20 cellular contexts compared by ENCODE assay signal in genomic region chr5:142829821-142830220, GRCh38. TPM values are rescaled to one million over a fixed set of nuclear protein-coding genes. Genes with fewer than 3 reads are reported as not detected.
A peak's percentile ranks its signal among the peaks of the same experiment; 100 is the strongest.
DNase-seq lines count a peak whose midpoint lies in the region; ATAC-seq, FAIRE-seq and TF ChIP-seq lines count a peak whose summit lies in the region.
"Had no signal": no experiment of that assay in that cellular context is flagged by ENCODE, and none has a peak within 500 bp of the region (broad histone marks: within the 10 kb centered on the region; RNA-seq: fewer than 3 reads in every experiment).

No MANE protein-coding gene starts in this region.

- TF ChIP-seq POLR2A in A549 (IDR thresholded peaks at IDR 0.05; ENCODE audit: low read length): no peak

- H3K4me3 Mint-ChIP-seq in HFFc6 (peak overlapping the region; percentile 59), nephron (no peak overlapping the region)
- H3K4me3 Mint-ChIP-seq: central memory CD8-positive, alpha-beta T cell; neural crest cell had no signal

- H3K27ac Mint-ChIP-seq in HFFc6 (peak overlapping the region; percentile 58; the same call in 1 of the 2 replicates), nephron (peak overlapping the region in 2 of 3 experiments; percentile 65 to 67)

- TF ChIP-seq EP300 in A549 (IDR thresholded peaks at IDR 0.05): no peak

- H3K27ac ChIP-seq in A549 (peak overlapping the region; percentile 67 to 78), WERI-Rb-1 (no peak overlapping the region)

- H3K36me3 Mint-ChIP-seq in HFFc6 (ENCODE audit: low read depth) (no peaks in the 10 kb centered on the region), nephron (ENCODE audit: low read depth) (no peaks in the 10 kb centered on the region)

- H3K27me3 Mint-ChIP-seq in HFFc6 (ENCODE audit: insufficient read depth): no peaks in the 10 kb centered on the region; the same call in 1 of the 2 replicates
- H3K27me3 Mint-ChIP-seq in nephron (ENCODE audit: low read depth): no peaks in the 10 kb centered on the region
- H3K27me3 Mint-ChIP-seq: central memory CD8-positive, alpha-beta T cell had no signal

- H3K4me1 Mint-ChIP-seq in HFFc6 (ENCODE audit: low read depth) (peaks cover 71% of the 10 kb centered on the region), nephron (peaks cover 60% of the 10 kb centered on the region)

- POLR2A ChIA-PET in A549 (lab: Yijun Ruan, JAX): no interaction called here

- CTCF ChIA-PET in A549 (lab: Yijun Ruan, JAX): interaction anchor here (1.0 to 2.5 kb wide), 8 partner anchors 8 to 112 kb away, joined by 3 to 9 read pairs (median 4); partner anchors contain the start of gene ARHGAP26

- H3K9me3 ChIP-seq in A549 (no peaks in the 10 kb centered on the region), WERI-Rb-1 (ENCODE audit: severe bottlenecking) (no peaks in the 10 kb centered on the region)
- H3K9me3 ChIP-seq: testis had no signal

- TF ChIP-seq CTCF in A549 (IDR thresholded peaks at IDR 0.05) (no peak), HFFc6 (IDR thresholded peaks at IDR 0.05) (no peak), choroid plexus epithelial cell (conservative IDR thresholded peaks at IDR 0.05; ENCODE audit: low read depth, low read length) (no peak), nephron (IDR thresholded peaks at IDR 0.05; ENCODE audit: unreplicated experiment in 3 of 3) (no peak), WERI-Rb-1 (IDR thresholded peaks at IDR 0.05; ENCODE audit: low read depth, low read length) (no peak)

- H3K4me3 ChIP-seq in A549 (no peak overlapping the region), choroid plexus epithelial cell (ENCODE audit: low read depth, low read length) (no peak overlapping the region), WERI-Rb-1 (ENCODE audit: low read depth, low read length) (no peak overlapping the region)
- H3K4me3 ChIP-seq: testis had no signal

- no peaks in the 10 kb centered on the region for H3K36me3 ChIP-seq in WERI-Rb-1

- peak overlapping the region; percentile 78 for H3K4me2 ChIP-seq in A549

- DNase-seq in A549 (ENCODE audit: low read depth in 1 of 2, low spot score in 1 of 2): no peak
- peak; percentile 56 for DNase-seq in HFFc6
- peak; percentile 74 for DNase-seq in choroid plexus epithelial cell (ENCODE audit: low read depth)
- DNase-seq in WERI-Rb-1: no peak
- no peak for DNase-seq in SHP77 treated with DMSO at 0.1 percent for 48 hours (lab: John Stamatoyannopoulos, UW)
- no peak for DNase-seq in NCI-H128 (lab: John Stamatoyannopoulos, UW; ENCODE audit: unreplicated experiment)
- DNase-seq: activated CD8-positive, alpha-beta memory T cell treated with anti-CD3 and anti-CD28 coated beads for 24 hours; activated gamma-delta T cell; hypothalamus; NCI-H1694 treated with DMSO at 0.1 percent for 48 hours; NCI-H774; SHP77; stimulated activated CD4-positive, alpha-beta T cell treated with anti-CD3 and anti-CD28 coated beads, Interleukin-15, amount 100 ng/mL, for 24 hours; testis had no signal

- ATAC-seq in A549 (no peak), HG03159 (IDR thresholded peaks at IDR 0.05; ENCODE audit: unreplicated experiment) (no peak)

- H3K27me3 ChIP-seq in WERI-Rb-1 (ENCODE audit: insufficient read depth, low read depth, severe bottlenecking): no peaks in the 10 kb centered on the region
- H3K27me3 ChIP-seq: testis had no signal

- no peaks in the 10 kb centered on the region for H3K9me3 Mint-ChIP-seq in HFFc6
- H3K9me3 Mint-ChIP-seq in nephron: no peaks in the 10 kb centered on the region
- H3K9me3 Mint-ChIP-seq: central memory CD8-positive, alpha-beta T cell; neural crest cell had no signal

- FAIRE-seq in A549 (lab: Jason Lieb, UNC): no peak
- FAIRE-seq: D721Med, TTC549 had no signal

- peaks cover 96% of the 10 kb centered on the region for H3K4me1 ChIP-seq in A549

- no peak for TF ChIP-seq RAD21 in A549 (conservative IDR thresholded peaks at IDR 0.05 in 1 of 2, IDR thresholded peaks at IDR 0.05 in 1 of 2)

- 49% methylated on average over 2 of the region's 2 CpGs for WGBS in A549 (ENCODE audit: missing lambda C conversion rate)

TF ChIP-seq in A549, 52 proteins besides CTCF, POLR2A, EP300 and RAD21:
- TF ChIP-seq SREBF2 (IDR thresholded peaks at IDR 0.05) (no peak), REST (IDR thresholded peaks at IDR 0.05) (no peak), RCOR1 (IDR thresholded peaks at IDR 0.05; ENCODE audit: low read depth, low read length) (no peak), BHLHE40 (IDR thresholded peaks at IDR 0.05; ENCODE audit: low read depth, low read length) (no peak), RNF2 (IDR thresholded peaks at IDR 0.05; ENCODE audit: borderline replicate concordance, low read depth) (no peak)

RNA-seq across cellular contexts. Expression of gene ARHGAP26, which starts 59.6 kb away (rescaled TPM):
- 19.1 and 29.8 TPM in 2 replicates for polyA plus RNA-seq in A549 (2011; rRNA removed)
- polyA plus RNA-seq in A549 (2012; cell fraction: cytosol; rRNA removed): 4.2 and 4.5 TPM in 2 replicates
- polyA plus RNA-seq in A549 (2012; cell fraction: nucleus; rRNA removed): 8.9 and 9.7 TPM in 2 replicates
- 6.6 to 8.1 TPM (median 7.5 TPM) in 3 replicates for polyA plus RNA-seq in A549 (2017; fragmentation: RNase III; extraction: RNeasy Plus Mini Kit Qiagen cat#74134 plus additional on column Dnase treatment)
- 81.7 and 91.3 TPM in 2 replicates for polyA minus RNA-seq in A549 (2011; rRNA and poly(A)+ RNA removed)
- 1 to 10 TPM; 2.3 to 3.6 (median 3.1) TPM for total RNA-seq in HFFc6 (2021; fragmentation: NEBNext Ultra II Directional; extraction: Animal tissue kit (Norgen Biotek cat#: 25700))

Comparison
In these comparisons a context has a peak if more than half of its experiments do, and no peak if none do; other contexts are left out.
1. DNase-seq: peak in HFFc6 (single experiment) and choroid plexus epithelial cell (single experiment); none in A549 (0 of 2), WERI-Rb-1 (single experiment), SHP77 treated with DMSO at 0.1 percent for 48 hours (single experiment) and NCI-H128 (single experiment).